ENCODE assay signal across 20 cellular contexts in genomic region chr13:75766636-75767035, GRCh38.
DNase-seq lines count a peak whose midpoint lies in the region; ATAC-seq and TF ChIP-seq lines count a peak whose summit lies in the region.
"Had no signal": no experiment of that assay in that cellular context is flagged by ENCODE, and none has a peak within 500 bp of the region (broad histone marks: within the 10 kb centered on the region; RNA-seq: fewer than 3 reads in every experiment).

No MANE protein-coding gene starts in this region.

- no peak overlapping the region for H3K27ac Mint-ChIP-seq in activated CD4-positive, alpha-beta T cell treated with anti-CD3 and anti-CD28 coated beads, Interleukin-2, amount 10 ng/mL, durations not matched to agents 24 days and 14 days
- H3K27ac Mint-ChIP-seq: endodermal cell, IgD-negative memory B cell had no signal

- H3K27me3 ChIP-seq in esophagus squamous epithelium (no peaks in the 10 kb centered on the region), gastrocnemius medialis (no peaks in the 10 kb centered on the region), ovary (no peaks in the 10 kb centered on the region), H7 (ENCODE audit: control insufficient read depth, insufficient read depth, low read length) (no peaks in the 10 kb centered on the region)
- H3K27me3 ChIP-seq: brain microvascular endothelial cell, MG63 had no signal

- H3K4me1 ChIP-seq in esophagus squamous epithelium (peaks cover 0 to 55% (median 6%) of the 10 kb centered on the region in 3 donors), gastrocnemius medialis (peaks cover 66 to 76% of the 10 kb centered on the region in 2 donors), ovary (ENCODE audit: insufficient read depth) (peaks cover 6% of the 10 kb centered on the region)

- 22 to 23% methylated on average over 2 of the region's 2 CpGs for WGBS in esophagus squamous epithelium, 2 donors
- 89 to 93% (median 89%) methylated on average over 2 of the region's 2 CpGs for WGBS in ovary, 3 donors

- intact Hi-C loops in activated CD4-positive, alpha-beta T cell treated with anti-CD3 and anti-CD28 coated beads, Interleukin-2, amount 10 ng/mL, durations not matched to agents 24 days and 14 days (cut with micrococcal nuclease): loop anchor here (10.0 kb wide), 1 partner anchor 222 kb away; the partner anchor contains the start of gene UCHL3
- intact Hi-C loops in esophagus squamous epithelium (cut with DNase I) (no loop called here), gastrocnemius medialis (cut with DNase I; ENCODE audit: low total_unique reads) (loop anchor here (10.0 kb wide), 1 partner anchor 312 kb away; no protein-coding TSS in a partner anchor), ovary (cut with DNase I) (no loop called here)

- peaks cover 29% of the 10 kb centered on the region for H3K4me1 Mint-ChIP-seq in activated CD4-positive, alpha-beta T cell treated with anti-CD3 and anti-CD28 coated beads, Interleukin-2, amount 10 ng/mL, durations not matched to agents 24 days and 14 days

- H3K4me3 ChIP-seq in esophagus squamous epithelium (no peak overlapping the region), gastrocnemius medialis (peak overlapping the region in 1 of 4 donors; percentile 22), ovary (no peak overlapping the region), H7 (ENCODE audit: insufficient read depth, low read depth, low read length) (no peak overlapping the region)
- H3K4me3 ChIP-seq: GM23338, MG63 had no signal

- H3K9me3 ChIP-seq in esophagus squamous epithelium: no peaks in the 10 kb centered on the region
- H3K9me3 ChIP-seq in gastrocnemius medialis: no peaks in the 10 kb centered on the region
- no peaks in the 10 kb centered on the region for H3K9me3 ChIP-seq in ovary
- H3K9me3 ChIP-seq: MG63 had no signal

- no peak for ATAC-seq in gastrocnemius medialis
- ATAC-seq: GM23338, left ventricle myocardium superior had no signal

- DNase-seq in activated CD4-positive, alpha-beta T cell treated with anti-CD3 and anti-CD28 coated beads, Interleukin-2, amount 10 ng/mL, durations not matched to agents 24 days and 14 days: no peak
- DNase-seq in activated CD4-positive, alpha-beta T cell treated with anti-CD3 and anti-CD28 coated beads, Interleukin-2, amount 50 U/mL, for 4 hours: no peak
- DNase-seq in HT-29 (ENCODE audit: low spot score): peak; percentile 18
- no peak for DNase-seq in esophagus squamous epithelium (lab: John Stamatoyannopoulos, UW)
- no peak for DNase-seq in gastrocnemius medialis
- DNase-seq in ovary: no peak
- no peak for DNase-seq in H7
- DNase-seq in kidney tubule cell (ENCODE audit: low spot score): no peak
- DNase-seq: activated CD4-positive, alpha-beta T cell treated with anti-CD3 and anti-CD28 coated beads for 4 hours; brain microvascular endothelial cell; C1 segment of cervical spinal cord; endodermal cell; head of caudate nucleus; left ventricle myocardium superior; MG63; NCI-H1417 treated with DMSO at 0.1 percent for 48 hours; NCI-H524 treated with DMSO at 0.1 percent for 48 hours; SW 1271 had no signal

- peaks cover 13% of the 10 kb centered on the region for H3K9me3 Mint-ChIP-seq in activated CD4-positive, alpha-beta T cell treated with anti-CD3 and anti-CD28 coated beads, Interleukin-2, amount 10 ng/mL, durations not matched to agents 24 days and 14 days
- H3K9me3 Mint-ChIP-seq: endodermal cell, GM23338, IgD-negative memory B cell had no signal

- H3K36me3 Mint-ChIP-seq in activated CD4-positive, alpha-beta T cell treated with anti-CD3 and anti-CD28 coated beads, Interleukin-2, amount 10 ng/mL, durations not matched to agents 24 days and 14 days (ENCODE audit: low read depth): peaks cover 15% of the 10 kb centered on the region

- H3K36me3 ChIP-seq in esophagus squamous epithelium (no peaks in the 10 kb centered on the region), gastrocnemius medialis (no peaks in the 10 kb centered on the region), ovary (no peaks in the 10 kb centered on the region), H7 (replicated peaks; ENCODE audit: control insufficient read depth, insufficient read depth, low read length) (no peaks in the 10 kb centered on the region)

- H3K4me3 Mint-ChIP-seq in activated CD4-positive, alpha-beta T cell treated with anti-CD3 and anti-CD28 coated beads, Interleukin-2, amount 10 ng/mL, durations not matched to agents 24 days and 14 days: peak overlapping the region; percentile 28
- H3K4me3 Mint-ChIP-seq: endodermal cell, GM23338, IgD-negative memory B cell had no signal

- TF ChIP-seq POLR2A in esophagus squamous epithelium (IDR thresholded peaks at IDR 0.05): no peak
- no peak for TF ChIP-seq POLR2A in gastrocnemius medialis (IDR thresholded peaks at IDR 0.05)
- no peak for TF ChIP-seq POLR2A in ovary (IDR thresholded peaks at IDR 0.05)

- in situ Hi-C loops in gastrocnemius medialis (cut with MboI; ENCODE audit: low sequenced_read_pairs in 4 of 4): no loop called here

- H3K27me3 Mint-ChIP-seq in activated CD4-positive, alpha-beta T cell treated with anti-CD3 and anti-CD28 coated beads, Interleukin-2, amount 10 ng/mL, durations not matched to agents 24 days and 14 days: no peaks in the 10 kb centered on the region
- H3K27me3 Mint-ChIP-seq: IgD-negative memory B cell had no signal

- TF ChIP-seq CTCF in esophagus squamous epithelium (IDR thresholded peaks at IDR 0.05) (no peak), gastrocnemius medialis (IDR thresholded peaks at IDR 0.05 in 4 of 5, conservative IDR thresholded peaks at IDR 0.05 in 1 of 5) (no peak), ovary (IDR thresholded peaks at IDR 0.05) (no peak)

- no peak for TF ChIP-seq EP300 in ovary (IDR thresholded peaks at IDR 0.05)

- H3K27ac ChIP-seq in esophagus squamous epithelium (peak overlapping the region in 3 of 4 donors; percentile 8 to 36 (median 31)), gastrocnemius medialis (peak overlapping the region; percentile 84 to 92 (median 88)), ovary (no peak overlapping the region)
- H3K27ac ChIP-seq: brain microvascular endothelial cell had no signal

Comparison
In these comparisons a context has a peak if more than half of its experiments do, and no peak if none do; other contexts are left out.
1. H3K27ac ChIP-seq: peak in esophagus squamous epithelium (3 of 4) and gastrocnemius medialis (4 of 4); none in ovary (0 of 2).
2. intact Hi-C loops: an anchor here in activated CD4-positive, alpha-beta T cell treated with anti-CD3 and anti-CD28 coated beads, Interleukin-2, amount 10 ng/mL, durations not matched to agents 24 days and 14 days (10.0 kb wide) and gastrocnemius medialis (10.0 kb wide); none called in esophagus squamous epithelium and ovary.